Comparison of ENCODE assay signal across 8 cellular contexts in the genomic region with DNA sequence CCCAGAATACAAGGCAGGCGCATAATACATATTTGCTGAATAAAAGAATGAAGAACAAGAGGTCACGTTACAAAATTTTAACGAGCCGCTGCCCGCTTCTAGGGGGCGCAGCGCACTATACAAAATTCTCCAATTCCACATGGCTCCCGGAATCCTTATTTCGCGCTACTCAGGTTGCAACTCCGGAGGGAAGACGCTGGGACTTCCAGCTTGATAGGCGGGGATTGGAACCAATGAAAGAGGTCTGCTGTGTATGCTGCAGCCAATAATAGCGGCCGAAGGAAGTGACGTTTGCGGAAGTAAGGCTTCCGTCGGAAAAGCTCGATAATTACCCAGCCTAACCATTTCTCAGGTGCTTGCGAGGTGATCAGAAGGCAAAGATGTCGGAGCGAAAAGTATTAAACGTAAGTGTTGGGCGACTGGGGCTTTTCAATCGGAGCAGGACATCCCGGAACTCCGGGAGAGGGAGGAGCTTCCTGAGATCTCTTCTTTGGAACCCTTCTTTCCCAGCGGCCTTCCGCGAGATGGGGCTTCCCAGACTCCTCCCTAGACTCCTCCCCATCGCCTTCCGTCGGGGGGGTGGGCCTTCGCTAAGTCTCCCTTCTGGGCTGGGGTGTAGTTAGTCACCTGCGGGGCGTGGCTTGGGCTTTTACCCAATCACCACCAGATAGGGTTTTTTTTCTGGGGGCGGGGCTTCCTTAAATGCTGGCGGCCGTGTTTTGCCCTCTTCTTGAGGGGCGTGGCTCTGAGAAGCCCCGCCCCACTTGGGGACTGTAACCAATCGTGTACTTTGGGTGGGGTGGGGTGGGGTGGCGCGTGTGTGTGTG. TPM values are rescaled to one million over a fixed set of nuclear protein-coding genes. Genes with fewer than 3 reads are reported as not detected.
A peak's percentile ranks its signal among the peaks of the same experiment; 100 is the strongest.
DNase-seq lines count a peak whose midpoint lies in the region; ATAC-seq and TF ChIP-seq lines count a peak whose summit lies in the region.

A gene (plus strand): TSS at position 314 of the 827 bp plus-strand sequence. CDS start 67 bp downstream, at position 381.

- peak; percentile 98 for DNase-seq in NCI-H187 treated with DMSO at 0.1 percent for 48 hours (lab: John Stamatoyannopoulos, UW)
- DNase-seq in anterior cingulate cortex (lab: John Stamatoyannopoulos, UW): peak; percentile 82 to 98 (median 94)
- DNase-seq in right cardiac atrium: peak; percentile 99
- peak; percentile 98 for DNase-seq in pulmonary artery endothelial cell (ENCODE audit: low read depth, low spot score)
- DNase-seq in uterus: peak; percentile 97 to 99

- ATAC-seq in GM18502 (IDR thresholded peaks at IDR 0.05; ENCODE audit: poor library complexity, unreplicated experiment) (peak; percentile 82), HG02970 (IDR thresholded peaks at IDR 0.05; ENCODE audit: low FRiP score, unreplicated experiment) (peak; percentile 84), right cardiac atrium (peak; percentile 98 to 99)

- peak within 1 kb of the TSS; percentile 99 for H3K27ac ChIP-seq in right cardiac atrium (ENCODE audit: low read length)
- peak within 1 kb of the TSS; percentile 92 to 99 for H3K27ac ChIP-seq in uterus

- intact Hi-C loops in T-helper 2 cell treated with Interferon-gamma antibody and Interleukin-4, amounts not matched to agents 100 ng/mL and 5 ng/mL, for 36 hours (cut with micrococcal nuclease): loop anchor here (1.0 to 2.0 kb wide), 4 partner anchors 96 to 484 kb away; a partner anchor contains a TSS
- intact Hi-C loops in right cardiac atrium (cut with DNase I) (no loop called here), uterus (cut with DNase I; ENCODE audit: low total_unique reads) (no loop called here)

- H3K4me1 ChIP-seq in right cardiac atrium (ENCODE audit: control insufficient read depth, insufficient read depth, low read length): no peaks in the 10 kb centered on the region
- no peaks in the 10 kb centered on the region for H3K4me1 ChIP-seq in uterus

- H3K36me3 ChIP-seq in uterus: no peaks in the 10 kb centered on the region

- H3K9me3 ChIP-seq in right cardiac atrium (ENCODE audit: control insufficient read depth, low read length) (no peaks in the 10 kb centered on the region), uterus (no peaks in the 10 kb centered on the region)

- H3K27me3 ChIP-seq in right cardiac atrium (ENCODE audit: control insufficient read depth, insufficient read depth): no peaks in the 10 kb centered on the region
- no peaks in the 10 kb centered on the region for H3K27me3 ChIP-seq in uterus

- under 1% methylated on average over 45 of the region's 45 CpGs for WGBS in right cardiac atrium

- TF ChIP-seq CTCF in uterus (IDR thresholded peaks at IDR 0.05): peak; percentile 23 to 47 (median 38)

- TF ChIP-seq POLR2A in uterus (IDR thresholded peaks at IDR 0.05): peak; percentile 36 to 44

- H3K4me3 ChIP-seq in right cardiac atrium (ENCODE audit: low read length) (peak within 1 kb of the TSS; percentile 78), uterus (peak within 1 kb of the TSS; percentile 64 to 94)

RNA-seq across cellular contexts. Expression of the gene that starts here (rescaled TPM):
- 24.2 and 27.1 TPM in 2 replicates for total RNA-seq in T-helper 2 cell treated with Interferon-gamma antibody and Interleukin-4, amounts not matched to agents 100 ng/mL and 5 ng/mL, for 36 hours
- total RNA-seq in right cardiac atrium (10 to 100 TPM in 2 of 4 donors, 1 to 10 TPM in 2; 9.7 to 12.4 (median 10.9) TPM), pulmonary artery endothelial cell (20.4 and 20.8 TPM in 2 replicates), uterus (10 to 100 TPM; 13.3 to 29.1 (median 21.5) TPM)
- polyA plus RNA-seq in right cardiac atrium: 17.7 TPM

Comparison
In these comparisons a context has a peak if more than half of its experiments do, and no peak if none do; other contexts are left out.
1. Peak in every context shown above with its lines: DNase-seq, ATAC-seq, H3K4me3 ChIP-seq and H3K27ac ChIP-seq.